21 cellular contexts compared by ENCODE assay signal in genomic region chr12:116964740-116965090, GRCh38. TPM values are rescaled to one million over a fixed set of nuclear protein-coding genes. Genes with fewer than 3 reads are reported as not detected.
DNase-seq lines count a peak whose midpoint lies in the region; ATAC-seq, FAIRE-seq and TF ChIP-seq lines count a peak whose summit lies in the region.
"Had no signal": no experiment of that assay in that cellular context is flagged by ENCODE, and none has a peak within 500 bp of the region (broad histone marks: within the 10 kb centered on the region; RNA-seq: fewer than 3 reads in every experiment).

No MANE protein-coding gene starts in this region.

- no peak overlapping the region for H3K27ac ChIP-seq in K562 (ENCODE audit: extremely low read depth, low read depth, low read length)
- H3K27ac ChIP-seq: stomach, transverse colon had no signal

- no peaks in the 10 kb centered on the region for H3K27me3 ChIP-seq in K562 (ENCODE audit: control insufficient read depth in 2 of 2, insufficient read depth in 2 of 2, low read length in 2 of 2)
- H3K27me3 ChIP-seq: stomach, transverse colon had no signal

- TF ChIP-seq RAD21 in K562 (CRISPR knock-in tag; conservative IDR thresholded peaks at IDR 0.05 in 1 of 2, IDR thresholded peaks at IDR 0.05 in 1 of 2): no peak

- intact Hi-C loops in K562 (cut with micrococcal nuclease): no loop called here

- H3K9ac ChIP-seq in K562 (ENCODE audit: insufficient read depth in 1 of 2, low read depth in 2 of 2, low read length in 2 of 2): no peak overlapping the region

- peaks cover 15% of the 10 kb centered on the region; the same call in 1 of the 3 replicates for H3K36me3 ChIP-seq in K562 (ENCODE audit: control insufficient read depth, insufficient read depth, low read length)
- H3K36me3 ChIP-seq: transverse colon had no signal

- H3K4me2 ChIP-seq in K562 (ENCODE audit: insufficient read depth, low read length): no peak overlapping the region

- no peak overlapping the region for H3K4me3 ChIP-seq in K562
- no peak overlapping the region for H3K4me3 ChIP-seq in foreskin fibroblast (ENCODE audit: low read depth in 1 of 2, low read length in 2 of 2)
- H3K4me3 ChIP-seq: stomach, transverse colon had no signal

- DNase-seq in DMS153 (lab: John Stamatoyannopoulos, UW): peak; percentile 48
- peak; percentile 74 for DNase-seq in NCI-H1092 (lab: John Stamatoyannopoulos, UW)
- peak; percentile 30 for DNase-seq in NCI-H446 treated with DMSO at 0.1 percent for 48 hours (lab: John Stamatoyannopoulos, UW)
- no peak for DNase-seq in K562 (ENCODE audit: extremely low read depth in 1 of 4, low spot score in 3 of 4)
- no peak for DNase-seq in pons (ENCODE audit: low spot score)
- DNase-seq in NOMO-1 treated with dmso at 0.1 percent for 144 hours (lab: John Stamatoyannopoulos, UW; ENCODE audit: unreplicated experiment): no peak
- DNase-seq in foreskin fibroblast: no peak
- DNase-seq in cerebellar nuclear complex (lab: John Stamatoyannopoulos, UW): no peak
- DNase-seq: activated CD4-positive, alpha-beta T cell treated with anti-CD3 and anti-CD28 coated beads, Interleukin-2, amount 10 ng/mL, durations not matched to agents 24 days and 14 days; activated CD8-positive, alpha-beta memory T cell treated with anti-CD3 and anti-CD28 coated beads, Interleukin-2, amount 10 ng/mL, durations not matched to agents 7 days and 5 days; activated naive CD4-positive, alpha-beta T cell treated with anti-CD3 and anti-CD28 coated beads, Interleukin-2, amount 50 U/mL, for 16 hours; anterior cingulate cortex; CD8-positive, alpha-beta T cell; GOT3; head of caudate nucleus; left colon; mesendoderm; naive B cell; NCI-H146; stomach; transverse colon had no signal

- CTCF ChIA-PET in K562 (lab: Yijun Ruan, JAX; ENCODE audit: low intra/inter-chr PET ratio): no interaction called here

- ATAC-seq in K562: no peak
- ATAC-seq: activated CD8-positive, alpha-beta memory T cell treated with anti-CD3 and anti-CD28 coated beads, Interleukin-2, amount 10 ng/mL, durations not matched to agents 7 days and 5 days; CD8-positive, alpha-beta T cell; left colon had no signal

- TF ChIP-seq CTCF in K562 (IDR thresholded peaks at IDR 0.05 in 2 of 3, conservative IDR thresholded peaks at IDR 0.05 in 1 of 3; ENCODE audit: insufficient read depth in 2 of 3, low read depth in 1 of 3, low read length in 3 of 3): no peak
- no peak for TF ChIP-seq CTCF in foreskin fibroblast (IDR thresholded peaks at IDR 0.05; ENCODE audit: low read depth, low read length)

- H3K9me1 ChIP-seq in K562 (ENCODE audit: control insufficient read depth, insufficient read depth, low read length): no peaks in the 10 kb centered on the region

- TF ChIP-seq POLR2A in K562 (conservative IDR thresholded peaks at IDR 0.05): no peak

- POLR2A ChIA-PET in K562 (lab: Yijun Ruan, JAX): interaction anchor here (1.3 to 1.9 kb wide), 3 partner anchors 9 to 42 kb away, joined by 3 to 4 read pairs (median 3); no protein-coding TSS in a partner anchor

- WGBS in K562 (ENCODE audit: insufficient coverage, low coverage, missing lambda C conversion rate): 50% methylated on average over 5 of the region's 6 CpGs

- H2AFZ ChIP-seq in K562 (ENCODE audit: low read depth, low read length): no peak overlapping the region

- TF ChIP-seq EP300 in K562 (IDR thresholded peaks at IDR 0.05; ENCODE audit: low read length): no peak

- no peaks in the 10 kb centered on the region for H3K79me2 ChIP-seq in K562 (ENCODE audit: control insufficient read depth, insufficient read depth, low read length)

- peaks cover 0 to 2% of the 10 kb centered on the region in 2 experiments; a peak in 1 of 5 replicates for H3K4me1 ChIP-seq in K562 (replicated peaks in 1 of 2; ENCODE audit: control insufficient read depth in 2 of 2, insufficient read depth in 2 of 2, low read length in 2 of 2)
- H3K4me1 ChIP-seq: transverse colon had no signal

- in situ Hi-C loops in K562 (cut with MboI): loop anchor here (25.0 kb wide), 1 partner anchor 252 kb away; no protein-coding TSS in a partner anchor

- peaks cover 4% of the 10 kb centered on the region; the same call in 1 of the 2 replicates for H4K20me1 ChIP-seq in K562 (replicated peaks; ENCODE audit: control insufficient read depth, insufficient read depth, low read length)

- BruUV-seq in K562 (replicated peaks; lab: Mats Ljungman, UMichigan): no TSS peak

- H3K9me3 ChIP-seq in K562 (replicated peaks; ENCODE audit: control insufficient read depth, insufficient read depth, low read depth, low read length): no peaks in the 10 kb centered on the region
- H3K9me3 ChIP-seq: stomach, transverse colon had no signal

- FAIRE-seq in K562 (lab: Jason Lieb, UNC): no peak

TF ChIP-seq in K562, 482 proteins besides CTCF, POLR2A, EP300 and RAD21:
- TF ChIP-seq MAFF (IDR thresholded peaks at IDR 0.05; ENCODE audit: low read length) (no peak), SOX6 (IDR thresholded peaks at IDR 0.05) (no peak), ZNF124 (CRISPR knock-in tag; IDR thresholded peaks at IDR 0.05) (no peak), ZMIZ1 (IDR thresholded peaks at IDR 0.05; ENCODE audit: low read depth in 2 of 2, low read length in 2 of 2) (no peak), CBX3 (IDR thresholded peaks at IDR 0.05; ENCODE audit: borderline replicate concordance in 1 of 2, low read length in 2 of 2) (no peak), NFIC (IDR thresholded peaks at IDR 0.05) (peak; percentile 27; the same call in 1 of the 2 replicates), POLR2H (tag; IDR thresholded peaks at IDR 0.05; ENCODE audit: low read depth) (no peak), FOXJ2 (tag; IDR thresholded peaks at IDR 0.05) (no peak)

RNA-seq across cellular contexts. Expression of gene FBXW8, which starts 54.0 kb away (rescaled TPM):
- 22.7 and 26.4 TPM in 2 replicates for total RNA-seq in K562 (2011; cell fraction: chromatin; rRNA removed; ENCODE audit: low replicate concordance)
- 9.8 and 11.3 TPM in 2 replicates for total RNA-seq in K562 (2011; cell fraction: nucleolus; rRNA removed)
- 17.7 and 31.7 TPM in 2 replicates for total RNA-seq in K562 (2011; cell fraction: nucleoplasm; rRNA removed)
- total RNA-seq in K562 (2014; rRNA removed) (6.7 and 7.0 TPM in 2 replicates), K562 (2014; rRNA removed; fragmentation: Illumina TruSeq; extraction: Trizol) (2.7 and 3.9 TPM in 2 replicates), K562 (2015; rRNA removed; fragmentation: Illumina TruSeq; extraction: Trizol) (4.0 and 4.1 TPM in 2 replicates), K562 (2021) (8.1 and 8.3 TPM in 2 replicates)
- polyA plus RNA-seq in K562 (2011; rRNA removed) (6.7 and 9.7 TPM in 2 replicates), K562 (2014; fragmentation: Illumina TruSeq; extraction: Trizol) (4.8 and 6.2 TPM in 2 replicates), K562 (2014; fragmentation: Nextera tagmentation; extraction: Ambion mirVana) (under 1 TPM; 0.58 to 0.69 TPM), K562 (2014; rRNA removed) (3.6 and 4.4 TPM in 2 replicates)
- 6.4 and 7.3 TPM in 2 replicates for polyA plus RNA-seq in K562 (2011; cell fraction: cytosol; rRNA removed)
- polyA plus RNA-seq in K562 (2011; cell fraction: nucleus; rRNA removed): 13.8 and 15.6 TPM in 2 replicates
- 4.6 and 9.9 TPM in 2 replicates for polyA plus RNA-seq in K562 (2012)
- 15.4 and 19.4 TPM in 2 replicates for polyA minus RNA-seq in K562 (2011; rRNA and poly(A)+ RNA removed)
- polyA minus RNA-seq in K562 (2011; cell fraction: cytosol; rRNA and poly(A)+ RNA removed): 5.4 and 9.7 TPM in 2 replicates
- 9.0 and 12.6 TPM in 2 replicates for polyA minus RNA-seq in K562 (2011; cell fraction: nucleus; rRNA and poly(A)+ RNA removed)

Comparison
In these comparisons a context has a peak if more than half of its experiments do, and no peak if none do; other contexts are left out.
1. DNase-seq: peak in DMS153 (single experiment), NCI-H1092 (single experiment) and NCI-H446 treated with DMSO at 0.1 percent for 48 hours (single experiment); none in K562 (0 of 4), pons (single experiment), NOMO-1 treated with dmso at 0.1 percent for 144 hours (single experiment), foreskin fibroblast (0 of 2) and cerebellar nuclear complex (0 of 2).